ENCODE assay signal across 5 cellular contexts in the genomic region with DNA sequence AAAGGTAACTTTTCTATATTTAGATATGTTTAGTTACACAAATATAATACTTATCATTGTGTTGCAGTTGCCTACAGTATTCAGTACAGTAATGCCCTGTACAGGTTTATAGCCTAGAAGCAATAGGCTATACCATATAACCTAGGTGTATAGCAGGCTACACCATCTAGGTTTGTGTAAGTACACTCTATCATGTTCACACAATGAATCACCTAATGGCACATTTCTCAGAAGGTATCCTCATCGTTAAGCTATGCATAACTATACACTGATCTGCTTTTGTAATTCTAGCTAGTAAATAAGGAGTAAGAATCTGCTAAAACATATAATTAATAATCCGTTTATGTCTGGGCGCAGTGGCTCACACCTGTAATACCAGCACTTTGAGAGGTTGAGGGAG.
"Had no signal": no experiment of that assay in that cellular context is flagged by ENCODE, and none has a peak within 500 bp of the region (broad histone marks: within the 10 kb centered on the region; RNA-seq: fewer than 3 reads in every experiment).

No MANE protein-coding gene starts in this region.

- H3K4me3 ChIP-seq: K562 had no signal

- H3K27ac ChIP-seq: HL-60 had no signal

- ATAC-seq: HepG2, K562 had no signal

- DNase-seq: IMR-90 had no signal

- FAIRE-seq: HepG2, HTR-8/SVneo, K562 had no signal
